20 cellular contexts compared by ENCODE assay signal in the genomic region with DNA sequence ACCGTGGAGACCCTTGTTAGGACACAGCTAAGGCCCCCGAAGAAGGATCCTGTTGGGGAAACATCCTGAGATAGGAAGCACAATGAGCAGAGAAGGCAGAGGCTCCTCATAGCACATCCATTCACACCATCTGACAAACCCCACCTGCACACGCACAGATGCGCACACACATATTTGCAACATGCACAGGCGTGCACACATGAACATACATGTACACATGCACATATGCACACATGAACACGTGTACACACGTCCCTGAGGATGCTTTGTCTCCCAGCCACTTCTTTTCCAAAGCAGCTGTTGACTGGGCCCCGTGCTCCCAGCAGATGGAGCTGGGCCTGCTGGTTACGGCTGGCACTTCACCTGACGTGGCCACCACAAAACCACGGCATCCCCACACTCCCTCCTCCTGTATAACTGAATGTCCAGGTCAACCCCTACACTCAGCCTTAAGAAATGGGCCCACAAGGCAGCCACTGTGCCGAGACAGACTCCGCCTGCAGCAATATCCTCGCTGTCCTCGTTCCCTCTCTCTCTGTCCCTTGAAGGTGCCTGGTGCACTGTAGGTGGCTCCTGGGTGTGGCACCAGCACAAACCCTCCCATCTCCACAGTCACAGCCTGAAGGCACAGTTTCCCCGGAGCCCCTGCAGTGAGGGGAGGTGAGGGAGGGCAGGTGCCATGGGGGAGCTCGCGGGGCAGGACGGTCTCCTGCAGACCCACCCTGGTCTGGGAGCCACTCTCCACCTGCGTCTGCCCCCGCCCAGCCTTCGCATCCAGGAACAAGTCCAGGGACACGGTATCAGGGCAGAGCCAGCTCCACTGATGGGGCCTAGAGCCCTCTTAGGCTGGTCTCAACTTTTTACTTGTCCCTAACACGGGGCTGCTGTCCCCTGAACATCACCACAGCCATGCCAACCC.
"Had no signal": no experiment of that assay in that cellular context is flagged by ENCODE, and none has a peak within 500 bp of the region (broad histone marks: within the 10 kb centered on the region; RNA-seq: fewer than 3 reads in every experiment).

No MANE protein-coding gene starts in this region.

- H3K36me3 ChIP-seq: left lung, vagina had no signal

- H3K4me1 Mint-ChIP-seq: activated naive CD8-positive, alpha-beta T cell treated with anti-CD3 and anti-CD28 coated beads, Interleukin-2, amount 50 U/mL, for 24 hours; immature natural killer cell; naive thymus-derived CD4-positive, alpha-beta T cell; neural crest cell had no signal

- FAIRE-seq: endometrium had no signal

- H3K9me3 Mint-ChIP-seq: activated naive CD8-positive, alpha-beta T cell treated with anti-CD3 and anti-CD28 coated beads, Interleukin-2, amount 50 U/mL, for 24 hours; activated T-helper 1 cell treated with anti-CD3 and anti-CD28 coated beads, Interleukin-12 subunit alpha, Interleukin-12 subunit beta, Interleukin-2, Interleukin-4 antibody, amounts not matched to agents 30 ng/mL and 10 ng/mL and 1 ng/mL, durations not matched to agents 14 hours and 24 hours and 36 hours; immature natural killer cell; neural crest cell had no signal

- H3K27ac Mint-ChIP-seq: activated CD8-positive, alpha-beta T cell treated with anti-CD3 and anti-CD28 coated beads, Interleukin-2, amount 10 ng/mL, durations not matched to agents 7 days and 5 days; activated naive CD8-positive, alpha-beta T cell treated with anti-CD3 and anti-CD28 coated beads, Interleukin-2, amount 50 U/mL, for 24 hours; activated T-helper 1 cell treated with anti-CD3 and anti-CD28 coated beads, Interleukin-12 subunit alpha, Interleukin-12 subunit beta, Interleukin-2, Interleukin-4 antibody, amounts not matched to agents 30 ng/mL and 10 ng/mL and 1 ng/mL, durations not matched to agents 14 hours and 24 hours and 36 hours; immature natural killer cell; naive thymus-derived CD4-positive, alpha-beta T cell had no signal

- H3K27me3 ChIP-seq: testis, vagina had no signal

- DNase-seq: activated CD4-positive, alpha-beta T cell treated with anti-CD3 and anti-CD28 coated beads, Interleukin-2, amount 50 U/mL, for 1 hour; activated CD4-positive, CD25-positive, alpha-beta regulatory T cell treated with anti-CD3 and anti-CD28 coated beads, Interleukin-2, amount 50 U/mL, for 72 hours; activated CD8-positive, alpha-beta T cell treated with anti-CD3 and anti-CD28 coated beads, Interleukin-2, amount 10 ng/mL, durations not matched to agents 7 days and 5 days; activated gamma-delta T cell; activated naive CD4-positive, alpha-beta T cell treated with anti-CD3 and anti-CD28 coated beads, Interleukin-2, amount 50 U/mL, for 16 hours; activated naive CD8-positive, alpha-beta T cell treated with anti-CD3 and anti-CD28 coated beads, Interleukin-2, amount 50 U/mL, for 24 hours; immature natural killer cell; naive thymus-derived CD4-positive, alpha-beta T cell; posterior cingulate gyrus; stimulated activated CD4-positive, alpha-beta T cell treated with anti-CD3 and anti-CD28 coated beads, Interleukin-2, amount 100 ng/mL, for 48 hours; stimulated activated naive CD4-positive, alpha-beta T cell; testis; trophoblast cell had no signal

- H3K36me3 Mint-ChIP-seq: immature natural killer cell; naive thymus-derived CD4-positive, alpha-beta T cell had no signal

- H3K4me3 ChIP-seq: left lung, lung, testis, vagina had no signal

- H3K4me3 Mint-ChIP-seq: activated CD8-positive, alpha-beta T cell treated with anti-CD3 and anti-CD28 coated beads, Interleukin-2, amount 10 ng/mL, durations not matched to agents 7 days and 5 days; activated naive CD8-positive, alpha-beta T cell treated with anti-CD3 and anti-CD28 coated beads, Interleukin-2, amount 50 U/mL, for 24 hours; activated T-helper 1 cell treated with anti-CD3 and anti-CD28 coated beads, Interleukin-12 subunit alpha, Interleukin-12 subunit beta, Interleukin-2, Interleukin-4 antibody, amounts not matched to agents 30 ng/mL and 10 ng/mL and 1 ng/mL, durations not matched to agents 14 hours and 24 hours and 36 hours; immature natural killer cell; naive thymus-derived CD4-positive, alpha-beta T cell; neural crest cell had no signal

- ATAC-seq: activated CD8-positive, alpha-beta T cell treated with anti-CD3 and anti-CD28 coated beads, Interleukin-2, amount 10 ng/mL, durations not matched to agents 7 days and 5 days; activated naive CD8-positive, alpha-beta T cell treated with anti-CD3 and anti-CD28 coated beads, Interleukin-2, amount 50 U/mL, for 24 hours; left lung; naive thymus-derived CD4-positive, alpha-beta T cell; sciatic nerve had no signal
